Comparison of ENCODE assay signal across 34 cellular contexts in genomic region chr14:94104731-94105130, GRCh38.
"Had no signal": no experiment of that assay in that cellular context is flagged by ENCODE, and none has a peak within 500 bp of the region (broad histone marks: within the 10 kb centered on the region; RNA-seq: fewer than 3 reads in every experiment).

No MANE protein-coding gene starts in this region.

- H3K4me3 ChIP-seq: MG63 had no signal

- H3K36me3 ChIP-seq: MG63 had no signal

- H3K9me3 ChIP-seq: MG63 had no signal

- H3K27me3 ChIP-seq: MG63 had no signal

- DNase-seq: Karpas-422, Kasumi-1, MG63, MM.1S, MV-4-11, NCI-H1048, NCI-H1092, NCI-H1092 treated with DMSO at 0.1 percent for 48 hours, NCI-H1105, NCI-H1105 treated with DMSO at 0.1 percent for 48 hours, NCI-H1417, NCI-H1417 treated with DMSO at 0.1 percent for 48 hours, NCI-H1436, NCI-H1436 treated with DMSO at 0.1 percent for 48 hours, NCI-H146, NCI-H1694, NCI-H1694 treated with DMSO at 0.1 percent for 48 hours, NCI-H187, NCI-H187 treated with DMSO at 0.1 percent for 48 hours, NCI-H1930, NCI-H2029, NCI-H2029 treated with DMSO at 0.1 percent for 48 hours, NCI-H2081, NCI-H2081 treated with DMSO at 0.1 percent for 48 hours, NCI-H2107, NCI-H2171, NCI-H2171 treated with DMSO at 0.1 percent for 48 hours, NCI-H2227 treated with DMSO at 0.1 percent for 48 hours, NCI-H226, NCI-H345, NCI-H446, NCI-H446 treated with DMSO at 0.1 percent for 48 hours, NCI-H510A, NCI-H510A treated with DMSO at 0.1 percent for 48 hours had no signal
